2 cellular contexts compared by ENCODE assay signal in genomic region chr1:230406727-230407126, GRCh38. TPM values are rescaled to one million over a fixed set of nuclear protein-coding genes. Genes with fewer than 3 reads are reported as not detected.
"Had no signal": no experiment of that assay in that cellular context is flagged by ENCODE, and none has a peak within 500 bp of the region (broad histone marks: within the 10 kb centered on the region; RNA-seq: fewer than 3 reads in every experiment).

No MANE protein-coding gene starts in this region.

RNA-seq across cellular contexts. Expression of gene PGBD5, which starts 19.4 kb away (rescaled TPM):
- total RNA-seq: HT-29 had no signal
- polyA plus RNA-seq: IgD-negative memory B cell had no signal
